ENCODE assay signal across 1 cellular context in the genomic region with DNA sequence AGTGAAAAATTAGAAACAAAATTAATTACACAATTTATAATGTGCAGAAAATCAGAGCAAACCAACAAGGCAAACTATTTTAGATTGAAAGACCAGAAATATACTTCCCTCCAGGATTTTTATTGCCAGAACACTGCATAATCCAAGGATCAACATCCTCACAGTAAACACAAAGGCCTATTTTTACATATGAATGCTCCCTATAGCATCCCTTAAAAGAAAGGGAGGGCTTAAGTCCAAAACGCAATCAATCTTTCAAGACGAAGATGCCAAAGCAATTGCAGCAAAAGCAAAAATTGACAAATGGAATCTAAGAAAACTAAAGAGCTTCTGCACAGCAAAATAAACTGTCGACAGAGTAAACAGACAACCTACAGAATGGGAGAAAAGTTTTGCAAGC.
TF ChIP-seq lines count a peak whose summit lies in the region.

No MANE protein-coding gene starts in this region.

TF ChIP-seq in WTC11, 78 proteins besides CTCF, POLR2A, EP300 and RAD21 (continued from another document):
- TF ChIP-seq, protein P1, sequence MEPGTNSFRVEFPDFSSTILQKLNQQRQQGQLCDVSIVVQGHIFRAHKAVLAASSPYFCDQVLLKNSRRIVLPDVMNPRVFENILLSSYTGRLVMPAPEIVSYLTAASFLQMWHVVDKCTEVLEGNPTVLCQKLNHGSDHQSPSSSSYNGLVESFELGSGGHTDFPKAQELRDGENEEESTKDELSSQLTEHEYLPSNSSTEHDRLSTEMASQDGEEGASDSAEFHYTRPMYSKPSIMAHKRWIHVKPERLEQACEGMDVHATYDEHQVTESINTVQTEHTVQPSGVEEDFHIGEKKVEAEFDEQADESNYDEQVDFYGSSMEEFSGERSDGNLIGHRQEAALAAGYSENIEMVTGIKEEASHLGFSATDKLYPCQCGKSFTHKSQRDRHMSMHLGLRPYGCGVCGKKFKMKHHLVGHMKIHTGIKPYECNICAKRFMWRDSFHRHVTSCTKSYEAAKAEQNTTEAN (CRISPR knock-in tag; IDR thresholded peaks at IDR 0.05), result no peak
- no peak for TF ChIP-seq ESRRA (CRISPR knock-in tag; IDR thresholded peaks at IDR 0.05; ENCODE audit: borderline replicate concordance)
- no peak for TF ChIP-seq TCF7 (CRISPR knock-in tag; IDR thresholded peaks at IDR 0.05; ENCODE audit: low read depth)
- no peak for TF ChIP-seq TP53 (CRISPR knock-in tag; IDR thresholded peaks at IDR 0.05)
- TF ChIP-seq SMAD4 (CRISPR knock-in tag; IDR thresholded peaks at IDR 0.05), result no peak
- TF ChIP-seq, protein P2, sequence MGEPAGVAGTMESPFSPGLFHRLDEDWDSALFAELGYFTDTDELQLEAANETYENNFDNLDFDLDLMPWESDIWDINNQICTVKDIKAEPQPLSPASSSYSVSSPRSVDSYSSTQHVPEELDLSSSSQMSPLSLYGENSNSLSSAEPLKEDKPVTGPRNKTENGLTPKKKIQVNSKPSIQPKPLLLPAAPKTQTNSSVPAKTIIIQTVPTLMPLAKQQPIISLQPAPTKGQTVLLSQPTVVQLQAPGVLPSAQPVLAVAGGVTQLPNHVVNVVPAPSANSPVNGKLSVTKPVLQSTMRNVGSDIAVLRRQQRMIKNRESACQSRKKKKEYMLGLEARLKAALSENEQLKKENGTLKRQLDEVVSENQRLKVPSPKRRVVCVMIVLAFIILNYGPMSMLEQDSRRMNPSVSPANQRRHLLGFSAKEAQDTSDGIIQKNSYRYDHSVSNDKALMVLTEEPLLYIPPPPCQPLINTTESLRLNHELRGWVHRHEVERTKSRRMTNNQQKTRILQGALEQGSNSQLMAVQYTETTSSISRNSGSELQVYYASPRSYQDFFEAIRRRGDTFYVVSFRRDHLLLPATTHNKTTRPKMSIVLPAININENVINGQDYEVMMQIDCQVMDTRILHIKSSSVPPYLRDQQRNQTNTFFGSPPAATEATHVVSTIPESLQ (CRISPR knock-in tag; IDR thresholded peaks at IDR 0.05), result no peak
- TF ChIP-seq ZNF423 (CRISPR knock-in tag; IDR thresholded peaks at IDR 0.05), result no peak
- TF ChIP-seq ETV6 (CRISPR knock-in tag; IDR thresholded peaks at IDR 0.05), result no peak
- no peak for TF ChIP-seq TEAD1 (CRISPR knock-in tag; IDR thresholded peaks at IDR 0.05)
- no peak for TF ChIP-seq KAT7 (CRISPR knock-in tag; IDR thresholded peaks at IDR 0.05; ENCODE audit: borderline replicate concordance)
- TF ChIP-seq, protein P3, sequence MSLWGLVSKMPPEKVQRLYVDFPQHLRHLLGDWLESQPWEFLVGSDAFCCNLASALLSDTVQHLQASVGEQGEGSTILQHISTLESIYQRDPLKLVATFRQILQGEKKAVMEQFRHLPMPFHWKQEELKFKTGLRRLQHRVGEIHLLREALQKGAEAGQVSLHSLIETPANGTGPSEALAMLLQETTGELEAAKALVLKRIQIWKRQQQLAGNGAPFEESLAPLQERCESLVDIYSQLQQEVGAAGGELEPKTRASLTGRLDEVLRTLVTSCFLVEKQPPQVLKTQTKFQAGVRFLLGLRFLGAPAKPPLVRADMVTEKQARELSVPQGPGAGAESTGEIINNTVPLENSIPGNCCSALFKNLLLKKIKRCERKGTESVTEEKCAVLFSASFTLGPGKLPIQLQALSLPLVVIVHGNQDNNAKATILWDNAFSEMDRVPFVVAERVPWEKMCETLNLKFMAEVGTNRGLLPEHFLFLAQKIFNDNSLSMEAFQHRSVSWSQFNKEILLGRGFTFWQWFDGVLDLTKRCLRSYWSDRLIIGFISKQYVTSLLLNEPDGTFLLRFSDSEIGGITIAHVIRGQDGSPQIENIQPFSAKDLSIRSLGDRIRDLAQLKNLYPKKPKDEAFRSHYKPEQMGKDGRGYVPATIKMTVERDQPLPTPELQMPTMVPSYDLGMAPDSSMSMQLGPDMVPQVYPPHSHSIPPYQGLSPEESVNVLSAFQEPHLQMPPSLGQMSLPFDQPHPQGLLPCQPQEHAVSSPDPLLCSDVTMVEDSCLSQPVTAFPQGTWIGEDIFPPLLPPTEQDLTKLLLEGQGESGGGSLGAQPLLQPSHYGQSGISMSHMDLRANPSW (CRISPR knock-in tag; conservative IDR thresholded peaks at IDR 0.05; ENCODE audit: low read depth), result no peak
- no peak for TF ChIP-seq ZNF232 (CRISPR knock-in tag; IDR thresholded peaks at IDR 0.05)
- no peak for TF ChIP-seq FOXJ3 (CRISPR knock-in tag; IDR thresholded peaks at IDR 0.05; ENCODE audit: borderline replicate concordance)
TF ChIP-seq in WTC11: peak in this region for 0.
